Comparison of ENCODE assay signal across 40 cellular contexts in genomic region chr7:151379193-151379520, GRCh38. TPM values are rescaled to one million over a fixed set of nuclear protein-coding genes. Genes with fewer than 3 reads are reported as not detected.
DNase-seq lines count a peak whose midpoint lies in the region; ATAC-seq, FAIRE-seq and TF ChIP-seq lines count a peak whose summit lies in the region.
"Had no signal": no experiment of that assay in that cellular context is flagged by ENCODE, and none has a peak within 500 bp of the region (broad histone marks: within the 10 kb centered on the region; RNA-seq: fewer than 3 reads in every experiment).

No MANE protein-coding gene starts in this region.

- H3K4me2 ChIP-seq in IMR-90 (ENCODE audit: low read depth, low read length), result no peak overlapping the region

- no peak overlapping the region for H4K5ac ChIP-seq in IMR-90 (ENCODE audit: low read depth, low read length)

- H3K27me3 ChIP-seq in CD8-positive, alpha-beta memory T cell (ENCODE audit: insufficient read depth, low read length, poor library complexity, severe bottlenecking), result peaks cover 8% of the 10 kb centered on the region
- H3K27me3 ChIP-seq in IMR-90 (ENCODE audit: control insufficient read depth, insufficient read depth, low read length) (peaks cover 25% of the 10 kb centered on the region), spleen (replicated peaks in 1 of 7) (peaks cover 0 to 31% (median 16%) of the 10 kb centered on the region in 7 donors)
- H3K27me3 ChIP-seq: BE2C, testis, uterus had no signal

- no peak overlapping the region for H3K4me3 ChIP-seq in CD8-positive, alpha-beta memory T cell (ENCODE audit: low read length)
- H3K4me3 ChIP-seq in IMR-90 (ENCODE audit: insufficient read depth, low read depth, low read length) (no peak overlapping the region), kidney (ENCODE audit: low read length in 2 of 2) (no peak overlapping the region), spleen (no peak overlapping the region)
- H3K4me3 ChIP-seq: adrenal gland, esophagus muscularis mucosa, left ventricle myocardium inferior, testis, uterus had no signal

- H3K9me3 ChIP-seq in CD8-positive, alpha-beta memory T cell (ENCODE audit: low read length), result no peaks in the 10 kb centered on the region
- H3K9me3 ChIP-seq in IMR-90 (ENCODE audit: control insufficient read depth, insufficient read depth, low read length), result peaks cover under 1% of the 10 kb centered on the region
- H3K9me3 ChIP-seq in kidney (ENCODE audit: control insufficient read depth in 1 of 2, low read length in 2 of 2), result no peaks in the 10 kb centered on the region
- H3K9me3 ChIP-seq in spleen, result no peaks in the 10 kb centered on the region
- H3K9me3 ChIP-seq: adrenal gland, BE2C, esophagus muscularis mucosa, left ventricle myocardium inferior, testis, uterus had no signal

- POLR2A ChIA-PET in CD8-positive, alpha-beta memory T cell (lab: Charles Lee), result no interaction called here
- POLR2A ChIA-PET in IMR-90 (lab: Charles Lee; ENCODE audit: unreplicated experiment), result no interaction called here

- no peak overlapping the region for H3K23ac ChIP-seq in IMR-90 (ENCODE audit: low read depth, low read length)

- peaks cover 10 to 14% (median 10%) of the 10 kb centered on the region in 3 donors for H3K4me1 Mint-ChIP-seq in CD8-positive, alpha-beta memory T cell

- H3K4me3 Mint-ChIP-seq in CD8-positive, alpha-beta memory T cell, result peak overlapping the region in 1 of 7 donors; percentile 52
- H3K4me3 Mint-ChIP-seq: dendritic cell treated with granulocyte-macrophage colony-stimulating factor and Interleukin-4, amounts not matched to agents 40 ng/mL and 50 ng/mL, for 4 days; endodermal cell; nephron progenitor cell; T-helper 1 cell treated with Interleukin-12 subunit alpha and Interleukin-12 subunit beta and Interleukin-4 antibody, amounts not matched to agents 30 μg/mL and 1 μg/mL, for 36 hours had no signal

- DNase-seq in CD8-positive, alpha-beta memory T cell, result no peak
- no peak for DNase-seq in IMR-90
- DNase-seq in kidney, result peak; percentile 51
- DNase-seq in spleen, result peak; percentile 54
- DNase-seq in GM03348 (ENCODE audit: low spot score), result no peak
- DNase-seq in CD1c-positive myeloid dendritic cell (ENCODE audit: extremely low spot score), result no peak
- no peak for DNase-seq in NCI-H526 treated with DMSO at 0.1 percent for 48 hours (lab: John Stamatoyannopoulos, UW)
- DNase-seq: ACHN; activated CD4-positive, alpha-beta T cell treated with anti-CD3 and anti-CD28 coated beads, Interleukin-2, amount 50 U/mL, for 4 hours; activated CD8-positive, alpha-beta memory T cell treated with anti-CD3 and anti-CD28 coated beads, Interleukin-2, amount 50 U/mL, for 4 hours; activated naive CD4-positive, alpha-beta T cell treated with Interleukin-2 at 50 U/mL for 16 hours; adrenal gland; BE2C; central memory CD4-positive, alpha-beta T cell; COR-L47; DMS79; foreskin fibroblast; GDM1; Karpas-422; left ventricle myocardium inferior; NCI-H1417; NCI-H2029; NCI-H524; nephron progenitor cell; NK-92 treated with Interleukin-12 subunit alpha and Interleukin-12 subunit beta, amount 100 ng/mL, for 24 hours; PC-3; Right ventricle myocardium superior; stimulated activated naive CD8-positive, alpha-beta T cell treated with anti-CD3 and anti-CD28 coated beads, Interleukin-15, Interleukin-2, amounts not matched to agents 100 U/mL and 50 U/mL, for 24 hours; testis; uterus had no signal

- no peak overlapping the region for H2BK15ac ChIP-seq in IMR-90 (ENCODE audit: low read depth, low read length)

- peaks cover 9% of the 10 kb centered on the region in 2 donors for H3K27me3 Mint-ChIP-seq in CD8-positive, alpha-beta memory T cell

- no peak for FAIRE-seq in kidney (lab: Jason Lieb, UNC)
- FAIRE-seq: GM19239, islet of Langerhans, TTC549 had no signal

- no peak overlapping the region for H3K56ac ChIP-seq in IMR-90 (ENCODE audit: extremely low read depth, insufficient read depth, low read length)

- intact Hi-C loops in IMR-90 (cut with micrococcal nuclease) (no loop called here), kidney (cut with DNase I) (loop anchor here (10.0 kb wide), 1 partner anchor 76 kb away; no protein-coding TSS in a partner anchor), spleen (cut with DNase I; ENCODE audit: low total_unique reads) (no loop called here)

- WGBS in IMR-90 (ENCODE audit: extremely low coverage in 2 of 2, insufficient read length in 1 of 2), 2 experiments, result 86% methylated on average over 4 of the region's 6 CpGs; no CpG with 5 or more reads in 1 of the 2 experiments
- 86 to 90% (median 88%) methylated on average over 6 of the region's 6 CpGs for WGBS in spleen, 5 donors

- no peak overlapping the region for H3K4ac ChIP-seq in IMR-90 (ENCODE audit: low read depth, low read length)

- no peak overlapping the region for H3K14ac ChIP-seq in IMR-90 (replicated peaks; ENCODE audit: low read depth, low read length)

- no peak overlapping the region for H2AFZ ChIP-seq in IMR-90 (replicated peaks; ENCODE audit: low read length, poor library complexity)

- H2AK5ac ChIP-seq in IMR-90 (ENCODE audit: low read depth, low read length), result no peak overlapping the region

- ATAC-seq in IMR-90 (ENCODE audit: low read depth), result no peak
- ATAC-seq: activated CD4-positive, CD25-positive, alpha-beta regulatory T cell treated with anti-CD3 and anti-CD28 coated beads, Interleukin-2, amount 50 U/mL, for 24 hours; PC-3; stimulated activated naive CD8-positive, alpha-beta T cell treated with anti-CD3 and anti-CD28 coated beads, Interleukin-15, Interleukin-2, amounts not matched to agents 100 U/mL and 50 U/mL, for 24 hours had no signal

- no peaks in the 10 kb centered on the region for H3K79me1 ChIP-seq in IMR-90 (ENCODE audit: low read depth in 1 of 2, low read length in 2 of 2)

- no peaks in the 10 kb centered on the region for H3K9me1 ChIP-seq in IMR-90 (ENCODE audit: insufficient read depth, low read length)

- no peak overlapping the region for H2BK120ac ChIP-seq in IMR-90 (ENCODE audit: low read depth, low read length)

- no peak overlapping the region for H4K91ac ChIP-seq in IMR-90 (ENCODE audit: insufficient read depth, low read depth, low read length)

- H3K36me3 ChIP-seq in CD8-positive, alpha-beta memory T cell (ENCODE audit: insufficient read depth, low read length), result peaks cover 15% of the 10 kb centered on the region
- H3K36me3 ChIP-seq in IMR-90 (ENCODE audit: control insufficient read depth, insufficient read depth, low read length) (peaks cover 29% of the 10 kb centered on the region), kidney (ENCODE audit: control insufficient read depth in 1 of 2, insufficient read depth in 2 of 2, low read length in 2 of 2) (peaks cover 13 to 27% of the 10 kb centered on the region in 2 donors), spleen (peaks cover 2 to 64% (median 44%) of the 10 kb centered on the region in 6 donors)
- H3K36me3 ChIP-seq: BE2C, uterus had no signal

- TF ChIP-seq POLR2A in IMR-90 (IDR thresholded peaks at IDR 0.05; ENCODE audit: low read depth, low read length) (no peak), spleen (IDR thresholded peaks at IDR 0.05) (no peak)

- H3K27ac ChIP-seq in CD8-positive, alpha-beta memory T cell (ENCODE audit: low read depth, low read length), result no peak overlapping the region
- H3K27ac ChIP-seq in IMR-90 (ENCODE audit: insufficient read depth, low read length), result no peak overlapping the region
- H3K27ac ChIP-seq in kidney (ENCODE audit: low read depth in 2 of 2, low read length in 2 of 2), result no peak overlapping the region
- peak overlapping the region in 2 of 8 donors; percentile 20 to 25 for H3K27ac ChIP-seq in spleen
- H3K27ac ChIP-seq: adrenal gland, esophagus muscularis mucosa, left ventricle myocardium inferior, testis, uterus had no signal

- no peak for TF ChIP-seq CTCF in IMR-90 (conservative IDR thresholded peaks at IDR 0.05; ENCODE audit: low read depth, low read length)
- no peak for TF ChIP-seq CTCF in kidney (IDR thresholded peaks at IDR 0.05; ENCODE audit: borderline replicate concordance, extremely low read depth, insufficient read depth)
- no peak for TF ChIP-seq CTCF in spleen (IDR thresholded peaks at IDR 0.05 in 8 of 11, conservative IDR thresholded peaks at IDR 0.05 in 3 of 11)

- in situ Hi-C loops in IMR-90 (cut with MboI; ENCODE audit: low sequenced_read_pairs), result no loop called here

- no peak overlapping the region for H2BK20ac ChIP-seq in IMR-90 (ENCODE audit: low read depth, low read length)

- no TSS peak for BruUV-seq in IMR-90 (replicated peaks; lab: Mats Ljungman, UMichigan)

- H3K9ac ChIP-seq in IMR-90 (ENCODE audit: low read depth, low read length) (no peak overlapping the region), kidney (ENCODE audit: low read length in 2 of 2) (no peak overlapping the region)

- peak overlapping the region; percentile 28 for H2AK9ac ChIP-seq in IMR-90 (replicated peaks; ENCODE audit: low read depth, low read length, poor library complexity)

- no peak overlapping the region for H4K8ac ChIP-seq in IMR-90 (ENCODE audit: low read depth in 2 of 2, low read length in 2 of 2)

- no peak for TF ChIP-seq RAD21 in IMR-90 (IDR thresholded peaks at IDR 0.05; ENCODE audit: low read length)

- no peaks in the 10 kb centered on the region for H4K20me1 ChIP-seq in IMR-90 (ENCODE audit: insufficient read depth, low read length)

- dilution Hi-C loops in IMR-90 (cut with HindIII; ENCODE audit: low sequenced_read_pairs, unreplicated experiment), result no loop called here

- H3K18ac ChIP-seq in IMR-90 (ENCODE audit: low read depth, low read length), result no peak overlapping the region

- no peak overlapping the region for H2BK5ac ChIP-seq in IMR-90 (ENCODE audit: low read depth, low read length, poor library complexity, severe bottlenecking)

- H3K4me1 ChIP-seq in CD8-positive, alpha-beta memory T cell (ENCODE audit: insufficient read depth, low read length), result peaks cover 18% of the 10 kb centered on the region
- H3K4me1 ChIP-seq in IMR-90 (ENCODE audit: control insufficient read depth, insufficient read depth, low read length) (no peaks in the 10 kb centered on the region), kidney (ENCODE audit: control insufficient read depth in 1 of 2, insufficient read depth in 1 of 2, low read depth in 1 of 2, low read length in 2 of 2) (peaks cover 0 to 9% of the 10 kb centered on the region in 2 donors), spleen (peaks cover 9 to 34% (median 28%) of the 10 kb centered on the region in 6 donors)
- H3K4me1 ChIP-seq: BE2C had no signal

- H3K27ac Mint-ChIP-seq in CD8-positive, alpha-beta memory T cell, result peak overlapping the region in 7 of 8 donors; percentile 8 to 90 (median 83)
- H3K27ac Mint-ChIP-seq: dendritic cell treated with granulocyte-macrophage colony-stimulating factor and Interleukin-4, amounts not matched to agents 40 ng/mL and 50 ng/mL, for 4 days; endodermal cell; nephron progenitor cell; T-helper 1 cell treated with Interleukin-12 subunit alpha and Interleukin-12 subunit beta and Interleukin-4 antibody, amounts not matched to agents 30 μg/mL and 1 μg/mL, for 36 hours had no signal

- CTCF ChIA-PET in CD8-positive, alpha-beta memory T cell (lab: Charles Lee), result interaction anchor here (0.8 to 1.5 kb wide), 3 partner anchors 9 to 64 kb away, joined by 3 to 4 read pairs (median 3); no protein-coding TSS in a partner anchor
- CTCF ChIA-PET in IMR-90 (lab: Yijun Ruan, JAX), result interaction anchor here (1.2 kb wide), 1 partner anchor 9 kb away, joined by 4 read pairs; no protein-coding TSS in a partner anchor

- H3K9me3 Mint-ChIP-seq in CD8-positive, alpha-beta memory T cell, result no peaks in the 10 kb centered on the region
- H3K9me3 Mint-ChIP-seq: dendritic cell treated with granulocyte-macrophage colony-stimulating factor and Interleukin-4, amounts not matched to agents 40 ng/mL and 50 ng/mL, for 4 days; endodermal cell; T-helper 1 cell treated with Interleukin-12 subunit alpha and Interleukin-12 subunit beta and Interleukin-4 antibody, amounts not matched to agents 30 μg/mL and 1 μg/mL, for 36 hours had no signal

- H3K36me3 Mint-ChIP-seq in CD8-positive, alpha-beta memory T cell, result peaks cover 0 to 50% (median 20%) of the 10 kb centered on the region in 3 donors

RNA-seq across cellular contexts. Expression of gene WDR86, which starts 30.7 kb away (rescaled TPM):
- total RNA-seq in CD8-positive, alpha-beta memory T cell, result under 1 TPM; 0.55 to 0.59 TPM
- 10.4 TPM for polyA plus RNA-seq in CD8-positive, alpha-beta memory T cell
- total RNA-seq in IMR-90 (2012; rRNA removed), result not detected in 2 replicates
- polyA plus RNA-seq in IMR-90 (2012; rRNA removed), result not detected in 2 replicates
- 0.11 TPM in 1 of 2 replicates, not detected in the other for polyA plus RNA-seq in IMR-90 (2012; cell fraction: cytosol; rRNA removed)
- polyA plus RNA-seq in IMR-90 (2012; cell fraction: nucleus; rRNA removed; ENCODE audit: low replicate concordance), result 0.39 and 0.52 TPM in 2 replicates
- 5.9 TPM for total RNA-seq in kidney
- polyA plus RNA-seq in kidney (ENCODE audit: insufficient read depth, low read depth, low replicate concordance), result 1.8 TPM
- 10 to 100 TPM; 15.4 to 71.9 (median 58.1) TPM for total RNA-seq in spleen
- 10 to 100 TPM in 1 of 3 donors, 1 to 10 TPM in 2; 2.8 to 29.5 (median 8.6) TPM for polyA plus RNA-seq in spleen
- total RNA-seq: H4, osteocyte, PC-3 had no signal

RNA-seq across cellular contexts. Expression of gene NUB1, which starts 37.5 kb away (rescaled TPM):
- 10 to 100 TPM; 39.1 to 46.1 TPM for total RNA-seq in CD8-positive, alpha-beta memory T cell
- polyA plus RNA-seq in CD8-positive, alpha-beta memory T cell, result 82.6 TPM
- total RNA-seq in IMR-90 (2012; rRNA removed), result 20.1 and 31.9 TPM in 2 replicates
- 27.2 and 29.7 TPM in 2 replicates for polyA plus RNA-seq in IMR-90 (2012; rRNA removed)
- 15.0 and 16.7 TPM in 2 replicates for polyA plus RNA-seq in IMR-90 (2012; cell fraction: cytosol; rRNA removed)
- 18.7 and 22.1 TPM in 2 replicates for polyA plus RNA-seq in IMR-90 (2012; cell fraction: nucleus; rRNA removed; ENCODE audit: low replicate concordance)
- total RNA-seq in kidney, result 51.8 TPM
- 32.7 TPM for polyA plus RNA-seq in kidney (ENCODE audit: insufficient read depth, low read depth, low replicate concordance)
- 10 to 100 TPM; 60.2 to 80.9 (median 70.2) TPM for total RNA-seq in spleen
- 10 to 100 TPM; 25.2 to 48.2 (median 26.1) TPM for polyA plus RNA-seq in spleen

Comparison
In these comparisons a context has a peak if more than half of its experiments do, and no peak if none do; other contexts are left out.
1. DNase-seq: peak in kidney (single experiment) and spleen (single experiment); none in CD8-positive, alpha-beta memory T cell (0 of 5), IMR-90 (single experiment), GM03348 (single experiment), CD1c-positive myeloid dendritic cell (single experiment) and NCI-H526 treated with DMSO at 0.1 percent for 48 hours (single experiment).